8 cellular contexts compared by ENCODE assay signal in genomic region chr9:113151696-113152630, GRCh38. TPM values are rescaled to one million over a fixed set of nuclear protein-coding genes. Genes with fewer than 3 reads are reported as not detected.
DNase-seq lines count a peak whose midpoint lies in the region; ATAC-seq and TF ChIP-seq lines count a peak whose summit lies in the region.

No MANE protein-coding gene starts in this region.

- H3K9me3 Mint-ChIP-seq in CD8-positive, alpha-beta memory T cell = no peaks in the 10 kb centered on the region

- H2AK5ac ChIP-seq in neuronal stem cell (ENCODE audit: low read depth, low read length) = no peak overlapping the region

- H4K91ac ChIP-seq in neuronal stem cell (ENCODE audit: low read depth, low read length, poor library complexity) = no peak overlapping the region

- peaks cover 0 to 3% (median 0%) of the 10 kb centered on the region in 3 donors for H3K36me3 Mint-ChIP-seq in CD8-positive, alpha-beta memory T cell

- no peaks in the 10 kb centered on the region for H4K20me1 ChIP-seq in PC-3 (ENCODE audit: low read length)

- H3K79me1 ChIP-seq in neuronal stem cell (ENCODE audit: low read depth, low read length) = no peaks in the 10 kb centered on the region

- H3K9me3 ChIP-seq in CD8-positive, alpha-beta memory T cell (ENCODE audit: low read length) = no peaks in the 10 kb centered on the region
- no peaks in the 10 kb centered on the region for H3K9me3 ChIP-seq in PC-3 (ENCODE audit: low read length)
- no peaks in the 10 kb centered on the region for H3K9me3 ChIP-seq in esophagus squamous epithelium
- H3K9me3 ChIP-seq in neuronal stem cell (replicated peaks in 1 of 2; ENCODE audit: control insufficient read depth in 2 of 2, insufficient read depth in 1 of 2, low read depth in 1 of 2, low read length in 2 of 2) = no peaks in the 10 kb centered on the region

- H3K36me3 ChIP-seq in CD8-positive, alpha-beta memory T cell (ENCODE audit: insufficient read depth, low read length) = no peaks in the 10 kb centered on the region
- H3K36me3 ChIP-seq in PC-3 (ENCODE audit: low read depth, low read length) (no peaks in the 10 kb centered on the region), esophagus squamous epithelium (peaks cover 0 to 6% (median 0%) of the 10 kb centered on the region in 3 donors), neuronal stem cell (replicated peaks in 1 of 2; ENCODE audit: control insufficient read depth in 2 of 2, insufficient read depth in 2 of 2, low read length in 2 of 2) (no peaks in the 10 kb centered on the region)

- peak overlapping the region; percentile 70 for H3K4me3 ChIP-seq in CD8-positive, alpha-beta memory T cell (ENCODE audit: low read length)
- H3K4me3 ChIP-seq in PC-3 (ENCODE audit: low read length) = peak overlapping the region; percentile 80
- H3K4me3 ChIP-seq in esophagus squamous epithelium = peak overlapping the region; percentile 72 to 91 (median 86)
- peak overlapping the region; percentile 62 to 81 for H3K4me3 ChIP-seq in neuronal stem cell (ENCODE audit: low read length in 2 of 2)

- TSS peak; percentile 47 for BruUV-seq in PC-3 (replicated peaks; lab: Mats Ljungman, UMichigan)

- no peak overlapping the region for H3K4ac ChIP-seq in neuronal stem cell (ENCODE audit: low read length)

- no peak overlapping the region for H3K18ac ChIP-seq in neuronal stem cell (ENCODE audit: low read length)

- H3K27me3 ChIP-seq in CD8-positive, alpha-beta memory T cell (ENCODE audit: insufficient read depth, low read length, poor library complexity, severe bottlenecking) = no peaks in the 10 kb centered on the region
- H3K27me3 ChIP-seq in PC-3 (ENCODE audit: low read length) = no peaks in the 10 kb centered on the region
- H3K27me3 ChIP-seq in esophagus squamous epithelium = no peaks in the 10 kb centered on the region
- H3K27me3 ChIP-seq in neuronal stem cell (ENCODE audit: control insufficient read depth in 3 of 3, insufficient read depth in 3 of 3, low read depth in 1 of 3, low read length in 3 of 3) = peaks cover 0 to 24% (median 16%) of the 10 kb centered on the region in 3 experiments

- H2AFZ ChIP-seq in PC-3 (ENCODE audit: low read length) = peak overlapping the region; percentile 90; the same call in 1 of the 2 replicates
- H2AFZ ChIP-seq in neuronal stem cell (ENCODE audit: low read length) = peak overlapping the region; percentile 94

- H3K4me3 Mint-ChIP-seq in CD8-positive, alpha-beta memory T cell = peak overlapping the region; percentile 67 to 91 (median 83)

- POLR2A ChIA-PET in CD8-positive, alpha-beta memory T cell (lab: Charles Lee) = interaction anchor here (0.6 to 1.1 kb wide), 2 partner anchors 69 to 126 kb away, joined by 3 to 4 read pairs; partner anchors contain the start of genes FKBP15 and SLC31A1
- POLR2A ChIA-PET in PC-3 (lab: Charles Lee; ENCODE audit: unreplicated experiment) = no interaction called here

- no peak overlapping the region for H2BK15ac ChIP-seq in neuronal stem cell (ENCODE audit: low read length)

- no peak overlapping the region for H2BK12ac ChIP-seq in neuronal stem cell (ENCODE audit: low read length)

- no peak overlapping the region for H3K27ac ChIP-seq in CD8-positive, alpha-beta memory T cell (ENCODE audit: low read depth, low read length)
- H3K27ac ChIP-seq in PC-3 (ENCODE audit: low read length) (no peak overlapping the region), esophagus squamous epithelium (peak overlapping the region; percentile 75 to 88 (median 86)), neuronal stem cell (replicated peaks; ENCODE audit: low read length) (no peak overlapping the region)

- no peak overlapping the region; the same call in 1 of the 2 replicates for H3K9ac ChIP-seq in PC-3 (ENCODE audit: low read length)
- H3K9ac ChIP-seq in neuronal stem cell (ENCODE audit: low read depth, low read length, poor library complexity) = no peak overlapping the region

- ATAC-seq in PC-3 (no peak), HG02970 (IDR thresholded peaks at IDR 0.05; ENCODE audit: low FRiP score, unreplicated experiment) (no peak)

- no peaks in the 10 kb centered on the region for H3K27me3 Mint-ChIP-seq in CD8-positive, alpha-beta memory T cell

- peaks cover 26% of the 10 kb centered on the region for H3K4me1 ChIP-seq in CD8-positive, alpha-beta memory T cell (ENCODE audit: insufficient read depth, low read length)
- H3K4me1 ChIP-seq in PC-3 (ENCODE audit: insufficient read depth, low read length) (peaks cover 15% of the 10 kb centered on the region; the same call in 1 of the 2 replicates), esophagus squamous epithelium (peaks cover 12 to 50% (median 12%) of the 10 kb centered on the region in 3 donors), neuronal stem cell (ENCODE audit: control insufficient read depth in 2 of 2, insufficient read depth in 1 of 2, low read depth in 1 of 2, low read length in 2 of 2) (peaks cover 0 to 2% of the 10 kb centered on the region in 2 donors)

- no peak overlapping the region for H4K8ac ChIP-seq in neuronal stem cell (ENCODE audit: low read depth, low read length)

- TF ChIP-seq CTCF in PC-3 (conservative IDR thresholded peaks at IDR 0.05; ENCODE audit: low read depth, low read length) = no peak
- TF ChIP-seq CTCF in esophagus squamous epithelium (IDR thresholded peaks at IDR 0.05) = no peak

- H3K4me1 Mint-ChIP-seq in CD8-positive, alpha-beta memory T cell = peaks cover 34 to 51% (median 41%) of the 10 kb centered on the region in 3 donors

- no peak overlapping the region for H2BK5ac ChIP-seq in neuronal stem cell (ENCODE audit: low read length)

- no peak overlapping the region for H3K14ac ChIP-seq in neuronal stem cell (ENCODE audit: low read length)

- H3K4me2 ChIP-seq in PC-3 (ENCODE audit: low read length) (peak overlapping the region; percentile 94), neuronal stem cell (ENCODE audit: insufficient read depth, low read length, poor library complexity, severe bottlenecking) (peak overlapping the region; percentile 85)

- H3K23ac ChIP-seq in neuronal stem cell (ENCODE audit: low read depth, low read length, poor library complexity) = no peak overlapping the region

- H3K79me2 ChIP-seq in PC-3 (ENCODE audit: low read length) = no peaks in the 10 kb centered on the region

- no peak overlapping the region for H2BK120ac ChIP-seq in neuronal stem cell (ENCODE audit: low read depth, low read length)

- 45 to 47% methylated on average over 11 of the region's 11 CpGs for WGBS in esophagus squamous epithelium, 2 donors
- no CpG with 5 or more reads among the region's 11 CpGs for WGBS in neuronal stem cell (ENCODE audit: extremely low coverage in 2 of 2, insufficient read length in 2 of 2, insufficient replicate concordance in 1 of 2), 2 donors

- H3K27ac Mint-ChIP-seq in CD8-positive, alpha-beta memory T cell = peak overlapping the region; percentile 56 to 90 (median 83)

- intact Hi-C loops in PC-3 (cut with micrococcal nuclease) = no loop called here
- intact Hi-C loops in esophagus squamous epithelium (cut with DNase I) = no loop called here

- no peaks in the 10 kb centered on the region for H3K9me2 ChIP-seq in PC-3 (replicated peaks; ENCODE audit: low read length)

- DNase-seq in CD8-positive, alpha-beta memory T cell = no peak
- DNase-seq in PC-3 (no peak), esophagus squamous epithelium (lab: John Stamatoyannopoulos, UW) (no peak), neuronal stem cell (ENCODE audit: low spot score) (no peak), NCI-H510A treated with DMSO at 0.1 percent for 48 hours (lab: John Stamatoyannopoulos, UW) (no peak), amygdala (lab: John Stamatoyannopoulos, UW) (no peak), T1000 (lab: John Stamatoyannopoulos, UW) (no peak)

- TF ChIP-seq POLR2A in esophagus squamous epithelium (IDR thresholded peaks at IDR 0.05) = no peak

- CTCF ChIA-PET in CD8-positive, alpha-beta memory T cell (lab: Charles Lee) = interaction anchor here (1.1 to 2.4 kb wide), 3 partner anchors 10 to 69 kb away, joined by 4 to 11 read pairs (median 5); partner anchors contain the start of genes FKBP15 and SLC31A1
- CTCF ChIA-PET in PC-3 (lab: Charles Lee) = no interaction called here

- H3F3A ChIP-seq in PC-3 (ENCODE audit: low read length, unreplicated experiment) = no peaks in the 10 kb centered on the region

RNA-seq across cellular contexts. Expression of gene SLC31A2, which starts 1.2 kb away (rescaled TPM):
- total RNA-seq in CD8-positive, alpha-beta memory T cell = 1 to 10 TPM; 5.4 to 5.9 TPM
- polyA plus RNA-seq in CD8-positive, alpha-beta memory T cell = 5.2 TPM
- total RNA-seq in PC-3 (2014; rRNA removed) = 2.1 and 3.6 TPM in 2 replicates
- 10 to 100 TPM in 3 of 4 donors, 1 to 10 TPM in 1; 7.1 to 15.2 (median 12.8) TPM for total RNA-seq in esophagus squamous epithelium
- 0.70 TPM for polyA plus RNA-seq in neuronal stem cell (2013, experiment 1 of 2)
- 0.65 TPM for polyA plus RNA-seq in neuronal stem cell (2013, experiment 2 of 2)

Comparison
In these comparisons a context has a peak if more than half of its experiments do, and no peak if none do; other contexts are left out.
1. H3K27ac ChIP-seq: peak in esophagus squamous epithelium (4 of 4); none in CD8-positive, alpha-beta memory T cell (single experiment), PC-3 (single experiment) and neuronal stem cell (single experiment).
2. Peak in every context shown above with its lines, with median percentiles within 50 percentile points of each other: H3K4me3 ChIP-seq.